Comparison of ENCODE assay signal across 8 cellular contexts in genomic region chr20:62861732-62862336, GRCh38. TPM values are rescaled to one million over a fixed set of nuclear protein-coding genes. Genes with fewer than 3 reads are reported as not detected.
DNase-seq lines count a peak whose midpoint lies in the region; ATAC-seq and TF ChIP-seq lines count a peak whose summit lies in the region.

Gene TCFL5, minus strand, starts transcription at chr20:62861822. Its CDS starts 152 bp downstream, at chr20:62861670.

- H2BK5ac ChIP-seq in mesenchymal stem cell (ENCODE audit: low read depth, low read length, poor library complexity, severe bottlenecking), result peak within 1 kb of the TSS; percentile 31

- peak within 1 kb of the TSS; percentile 94 to 98 for H3K18ac ChIP-seq in mesenchymal stem cell (ENCODE audit: low read depth in 1 of 2, low read length in 2 of 2)

- H4K91ac ChIP-seq in mesenchymal stem cell (ENCODE audit: low read length), result peak within 1 kb of the TSS; percentile 92

- peak within 1 kb of the TSS; percentile 80 for H2BK15ac ChIP-seq in mesenchymal stem cell (ENCODE audit: low read depth, poor library complexity, severe bottlenecking)

- peak within 1 kb of the TSS in 1 of 2 experiments; percentile 100 for H3K23ac ChIP-seq in mesenchymal stem cell (ENCODE audit: low read length in 2 of 2)

- H3K9me3 ChIP-seq in effector memory CD4-positive, alpha-beta T cell (ENCODE audit: control insufficient read depth, low read length), result no peaks in the 10 kb centered on the region
- no peaks in the 10 kb centered on the region for H3K9me3 ChIP-seq in mesenchymal stem cell (ENCODE audit: control insufficient read depth, low read length)

- H3K9ac ChIP-seq in mesenchymal stem cell (ENCODE audit: low read length), result peak within 1 kb of the TSS; percentile 70

- ATAC-seq in GM19025 (IDR thresholded peaks at IDR 0.05; ENCODE audit: low read depth, unreplicated experiment) (peak; percentile 55), HG03439 (IDR thresholded peaks at IDR 0.05; ENCODE audit: unreplicated experiment) (peak; percentile 74)

- peak within 1 kb of the TSS in 1 of 2 experiments; percentile 68 for H3K14ac ChIP-seq in mesenchymal stem cell (ENCODE audit: low read length in 2 of 2)

- 22% methylated on average over 31 of the region's 69 CpGs for WGBS in mesenchymal stem cell

- no peak for DNase-seq in AG09309 (ENCODE audit: low read depth)
- peak; percentile 33 for DNase-seq in NK-92 (lab: John Stamatoyannopoulos, UW; ENCODE audit: unreplicated experiment)
- peak; percentile 99 for DNase-seq in activated CD8-positive, alpha-beta memory T cell treated with anti-CD3 and anti-CD28 coated beads for 24 hours
- peak; percentile 88 to 92 (median 90) for DNase-seq in effector memory CD4-positive, alpha-beta T cell
- peak; percentile 77 for DNase-seq in mesenchymal stem cell
- DNase-seq in stimulated activated CD8-positive, alpha-beta memory T cell treated with anti-CD3 and anti-CD28 coated beads, Interleukin-12 subunit alpha, Interleukin-12 subunit beta, amount 100 ng/mL, for 4 hours (ENCODE audit: low read depth), result peak; percentile 91

- H3K4me3 ChIP-seq in AG09309 (ENCODE audit: control insufficient read depth, low read depth, low read length) (peak within 1 kb of the TSS; percentile 66), mesenchymal stem cell (ENCODE audit: insufficient read depth in 1 of 2, low read depth in 1 of 2, low read length in 2 of 2) (peak within 1 kb of the TSS; percentile 72 to 85)
- no peak within 1 kb of the TSS for H3K4me3 ChIP-seq in effector memory CD4-positive, alpha-beta T cell (ENCODE audit: insufficient read depth, low read depth, low read length, poor library complexity, severe bottlenecking)

- H3K27me3 ChIP-seq in effector memory CD4-positive, alpha-beta T cell (replicated peaks; ENCODE audit: control insufficient read depth, insufficient read depth, low read length, poor library complexity, severe bottlenecking), result no peaks in the 10 kb centered on the region
- no peaks in the 10 kb centered on the region for H3K27me3 ChIP-seq in mesenchymal stem cell (ENCODE audit: control insufficient read depth in 1 of 2, insufficient read depth in 1 of 2, low read length in 2 of 2)

- H3K36me3 ChIP-seq in effector memory CD4-positive, alpha-beta T cell (ENCODE audit: control insufficient read depth, insufficient read depth, low read length), result no peaks in the 10 kb centered on the region
- H3K36me3 ChIP-seq in mesenchymal stem cell (ENCODE audit: control insufficient read depth in 1 of 2, insufficient read depth in 2 of 2, low read depth in 1 of 2, low read length in 2 of 2), result peaks cover 8 to 13% of the 10 kb centered on the region in 2 experiments

- H3K27ac ChIP-seq in effector memory CD4-positive, alpha-beta T cell (ENCODE audit: insufficient read depth, low read length, poor library complexity, severe bottlenecking), result no peak within 1 kb of the TSS
- no peak within 1 kb of the TSS for H3K27ac ChIP-seq in mesenchymal stem cell (ENCODE audit: low read length, poor library complexity, severe bottlenecking)

- no peak within 1 kb of the TSS for H2AK5ac ChIP-seq in mesenchymal stem cell (ENCODE audit: low read length, severe bottlenecking)

- peak within 1 kb of the TSS; percentile 29 to 75 for H2BK12ac ChIP-seq in mesenchymal stem cell (ENCODE audit: low read length in 2 of 2)

- H3K4ac ChIP-seq in mesenchymal stem cell (ENCODE audit: low read depth in 1 of 2, low read length in 2 of 2), result peak within 1 kb of the TSS in 1 of 2 experiments; percentile 89

- H3K4me1 ChIP-seq in effector memory CD4-positive, alpha-beta T cell (ENCODE audit: control insufficient read depth, insufficient read depth, low read length, poor library complexity, severe bottlenecking), result peaks cover 8% of the 10 kb centered on the region
- H3K4me1 ChIP-seq in mesenchymal stem cell (ENCODE audit: control insufficient read depth, insufficient read depth, low read depth, low read length), result peaks cover 24% of the 10 kb centered on the region

- peaks cover 18% of the 10 kb centered on the region for H3K79me1 ChIP-seq in mesenchymal stem cell (replicated peaks; ENCODE audit: low read length, poor library complexity, severe bottlenecking)

- H4K8ac ChIP-seq in mesenchymal stem cell (ENCODE audit: low read length), result peak within 1 kb of the TSS; percentile 96

- peak within 1 kb of the TSS; percentile 61 for H2BK120ac ChIP-seq in mesenchymal stem cell (ENCODE audit: low read depth, low read length)

- H2AFZ ChIP-seq in mesenchymal stem cell (ENCODE audit: low read depth, low read length), result peak within 1 kb of the TSS; percentile 30

- no peak for TF ChIP-seq CTCF in AG09309 (IDR thresholded peaks at IDR 0.05; ENCODE audit: control insufficient read depth, insufficient read depth, low read depth, low read length, missing control alignments)

- peak within 1 kb of the TSS; percentile 95 for H3K4me2 ChIP-seq in mesenchymal stem cell (ENCODE audit: low read length, poor library complexity, severe bottlenecking)

RNA-seq across cellular contexts. Expression of gene TCFL5, which starts in this region (rescaled TPM):
- polyA plus RNA-seq in mesenchymal stem cell (2013, experiment 1 of 2), result 6.1 TPM
- 6.9 TPM for polyA plus RNA-seq in mesenchymal stem cell (2013, experiment 2 of 2)
